Comparison of ENCODE assay signal across 9 cellular contexts in genomic region chr15:51731549-51732267, GRCh38. TPM values are rescaled to one million over a fixed set of nuclear protein-coding genes. Genes with fewer than 3 reads are reported as not detected.
DNase-seq lines count a peak whose midpoint lies in the region; ATAC-seq and TF ChIP-seq lines count a peak whose summit lies in the region.
"Had no signal": no experiment of that assay in that cellular context is flagged by ENCODE, and none has a peak within 500 bp of the region (broad histone marks: within the 10 kb centered on the region; RNA-seq: fewer than 3 reads in every experiment).

No MANE protein-coding gene starts in this region.

- no peak overlapping the region for H3K4me3 Mint-ChIP-seq in mesothelial cell of epicardium
- H3K4me3 Mint-ChIP-seq in endothelial cell (ENCODE audit: unreplicated experiment) = no peak overlapping the region

- H3K27me3 Mint-ChIP-seq in mesothelial cell of epicardium (ENCODE audit: low read depth) (peaks cover 11% of the 10 kb centered on the region), endothelial cell (ENCODE audit: unreplicated experiment) (peaks cover 2% of the 10 kb centered on the region)

- no TSS peak for BruUV-seq in Panc1 (replicated peaks; lab: Mats Ljungman, UMichigan)

- peaks cover 25% of the 10 kb centered on the region for H3K4me1 ChIP-seq in Panc1 (ENCODE audit: control insufficient read depth, insufficient read depth, low read length)

- H3K4me1 Mint-ChIP-seq in mesothelial cell of epicardium = peaks cover 15% of the 10 kb centered on the region
- H3K4me1 Mint-ChIP-seq in endothelial cell (ENCODE audit: unreplicated experiment) = peaks cover 41% of the 10 kb centered on the region

- intact Hi-C loops in Panc1 (cut with micrococcal nuclease; ENCODE audit: unreplicated experiment) = no loop called here

- peak; percentile 5 for DNase-seq in stimulated activated CD4-positive, alpha-beta T cell treated with anti-CD3 and anti-CD28 coated beads, Interleukin-1b, Interleukin-23, amount 100 ng/mL, for 48 hours
- no peak for DNase-seq in stimulated activated CD4-positive, alpha-beta T cell treated with anti-CD3 and anti-CD28 coated beads, Interleukin-4, amount 100 ng/mL, for 1 hour
- DNase-seq in Panc1 (ENCODE audit: low read depth, low spot score) (no peak), T47D (ENCODE audit: low read depth in 1 of 2, low spot score in 1 of 2) (peak; percentile 24 to 35), mesothelial cell of epicardium (ENCODE audit: low spot score in 2 of 2, unreplicated experiment in 2 of 2) (no peak), amniotic stem cell (lab: John Stamatoyannopoulos, UW) (no peak), endothelial cell (ENCODE audit: low spot score) (no peak)

- CTCF ChIA-PET in Panc1 (lab: Charles Lee) = interaction anchor here (0.6 kb wide), 1 partner anchor 539 kb away, joined by 3 read pairs; no protein-coding TSS in a partner anchor

- H3K9me3 Mint-ChIP-seq in mesothelial cell of epicardium (no peaks in the 10 kb centered on the region), endothelial cell (ENCODE audit: unreplicated experiment) (no peaks in the 10 kb centered on the region)

- POLR2A ChIA-PET in Panc1 (lab: Charles Lee) = no interaction called here

- H3K27ac Mint-ChIP-seq in mesothelial cell of epicardium = peak overlapping the region; percentile 65
- no peak overlapping the region for H3K27ac Mint-ChIP-seq in endothelial cell (ENCODE audit: unreplicated experiment)

- H3K27me3 ChIP-seq in Panc1 (ENCODE audit: control insufficient read depth, insufficient read depth, low read length) = no peaks in the 10 kb centered on the region

- H3K4me3 ChIP-seq in Panc1 (ENCODE audit: low read depth in 2 of 2, low read length in 2 of 2) = peak overlapping the region; percentile 27 to 53

- no peak for TF ChIP-seq CTCF in Panc1 (IDR thresholded peaks at IDR 0.05)
- no peak for TF ChIP-seq CTCF in mesothelial cell of epicardium (IDR thresholded peaks at IDR 0.05; ENCODE audit: unreplicated experiment)
- no peak for TF ChIP-seq CTCF in endothelial cell (IDR thresholded peaks at IDR 0.05; ENCODE audit: unreplicated experiment)

- H3K36me3 ChIP-seq in Panc1 (ENCODE audit: control insufficient read depth, insufficient read depth, low read length) = no peaks in the 10 kb centered on the region

- ATAC-seq in HG02970 (IDR thresholded peaks at IDR 0.05; ENCODE audit: low FRiP score, unreplicated experiment) = peak; percentile 57
- peak; percentile 41 for ATAC-seq in Panc1

- H3K9me3 ChIP-seq in Panc1 (ENCODE audit: control insufficient read depth, insufficient read depth, low read depth, low read length) = no peaks in the 10 kb centered on the region

- in situ Hi-C loops in Panc1 (cut with HindIII; ENCODE audit: low pct_unique_long_range_greater_than_20kb, low sequenced_read_pairs) = no loop called here
- in situ Hi-C loops in T47D (cut with HindIII; ENCODE audit: low pct_unique_long_range_greater_than_20kb, low sequenced_read_pairs) = no loop called here

- H3K27ac ChIP-seq in Panc1 (ENCODE audit: low read length) = peak overlapping the region; percentile 72

- no peaks in the 10 kb centered on the region for H3K36me3 Mint-ChIP-seq in mesothelial cell of epicardium
- peaks cover 24% of the 10 kb centered on the region for H3K36me3 Mint-ChIP-seq in endothelial cell (ENCODE audit: low read depth, unreplicated experiment)

RNA-seq across cellular contexts. Expression of gene LYSMD2, which starts 5.7 kb away (rescaled TPM):
- total RNA-seq in Panc1 (2021; ENCODE audit: unreplicated experiment) = 17.2 TPM
- 9.5 TPM for polyA plus RNA-seq in Panc1 (2012; ENCODE audit: insufficient read length)
- 1.8 to 2.1 TPM (median 1.9 TPM) in 3 replicates for total RNA-seq in mesothelial cell of epicardium
- total RNA-seq in endothelial cell (ENCODE audit: unreplicated experiment) = 14.5 TPM

RNA-seq across cellular contexts. Expression of gene TMOD2, which starts 19.7 kb away (rescaled TPM):
- total RNA-seq in Panc1 (2021; ENCODE audit: unreplicated experiment) = 1.7 TPM
- 0.97 TPM for polyA plus RNA-seq in Panc1 (2012; ENCODE audit: insufficient read length)
- total RNA-seq in mesothelial cell of epicardium = 9.0 to 10.4 TPM (median 10.0 TPM) in 3 replicates
- total RNA-seq in endothelial cell (ENCODE audit: unreplicated experiment) = 118 TPM

RNA-seq across cellular contexts. Expression of gene SCG3, which starts 50.4 kb away (rescaled TPM):
- 0.62 TPM for total RNA-seq in Panc1 (2021; ENCODE audit: unreplicated experiment)
- polyA plus RNA-seq in Panc1 (2012; ENCODE audit: insufficient read length) = 0.38 TPM
- total RNA-seq in mesothelial cell of epicardium = not detected in 3 replicates
- total RNA-seq in endothelial cell (ENCODE audit: unreplicated experiment) = 37.0 TPM
- total RNA-seq: glomerular endothelial cell had no signal

Comparison
In these comparisons a context has a peak if more than half of its experiments do, and no peak if none do; other contexts are left out.
1. DNase-seq: peak in stimulated activated CD4-positive, alpha-beta T cell treated with anti-CD3 and anti-CD28 coated beads, Interleukin-1b, Interleukin-23, amount 100 ng/mL, for 48 hours (single experiment) and T47D (2 of 2); none in stimulated activated CD4-positive, alpha-beta T cell treated with anti-CD3 and anti-CD28 coated beads, Interleukin-4, amount 100 ng/mL, for 1 hour (single experiment), Panc1 (single experiment), mesothelial cell of epicardium (0 of 2), amniotic stem cell (single experiment) and endothelial cell (single experiment).
2. RNA of gene TMOD2, which starts 19.7 kb away (total RNA-seq): 118 TPM in endothelial cell (single experiment); 9.0 to 10.4 TPM in mesothelial cell of epicardium and 1.7 TPM in Panc1 (single experiment); every median in the first group is over 10 times any median in the second.
3. RNA of gene SCG3, which starts 50.4 kb away (total RNA-seq): 37.0 TPM in endothelial cell (single experiment); 0.62 TPM in Panc1 (single experiment) and not detected in mesothelial cell of epicardium; every median in the first group is over 10 times any median in the second.